ENCODE assay signal across 28 cellular contexts in the genomic region with DNA sequence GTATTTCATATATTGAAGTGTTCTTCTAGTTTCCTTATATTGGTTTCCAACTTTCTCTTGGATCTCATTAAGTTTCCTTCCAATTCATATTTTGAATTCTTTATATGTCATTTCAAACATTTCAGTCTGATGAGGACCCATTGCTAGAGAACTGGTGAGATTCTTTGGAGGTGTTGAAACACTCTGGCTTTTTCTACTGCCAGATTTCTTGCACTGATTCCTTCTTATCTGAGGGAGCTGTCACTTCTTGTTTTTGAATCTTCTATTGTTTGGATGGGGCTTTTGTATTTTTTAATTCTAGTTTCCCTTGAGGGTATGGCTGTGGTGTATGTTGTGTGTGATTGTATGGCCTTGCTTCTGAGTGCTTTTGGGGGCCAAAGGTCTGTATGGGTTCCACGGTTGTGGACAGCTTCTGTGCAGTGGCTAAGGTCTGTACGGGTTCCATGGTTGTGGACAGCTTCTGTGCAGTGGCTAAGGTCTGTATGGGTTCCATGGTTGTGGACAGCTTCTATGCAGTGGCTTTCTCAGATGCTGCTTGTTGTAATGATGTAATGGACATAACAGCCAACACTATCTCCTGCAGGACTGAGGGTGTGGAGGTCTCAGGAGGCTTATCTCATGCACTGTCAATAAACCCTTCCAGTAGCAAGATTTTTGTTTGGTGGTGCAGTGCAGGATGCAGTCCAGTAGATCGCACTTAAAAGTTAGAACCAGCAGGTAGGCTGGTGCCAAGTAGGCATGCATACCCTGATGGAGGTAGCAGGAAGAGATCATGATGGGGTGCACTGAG. TPM values are rescaled to one million over a fixed set of nuclear protein-coding genes. Genes with fewer than 3 reads are reported as not detected.
"Had no signal": no experiment of that assay in that cellular context is flagged by ENCODE, and none has a peak within 500 bp of the region (broad histone marks: within the 10 kb centered on the region; RNA-seq: fewer than 3 reads in every experiment).

No MANE protein-coding gene starts in this region.

- DNase-seq: activated CD4-positive, alpha-beta T cell treated with anti-CD3 and anti-CD28 coated beads for 48 hours; activated CD4-positive, alpha-beta T cell treated with anti-CD3 and anti-CD28 coated beads, Interleukin-2, amount 50 U/mL, for 1 hour; activated CD4-positive, alpha-beta T cell treated with anti-CD3 and anti-CD28 coated beads, Interleukin-2, amount 50 U/mL, for 48 hours; activated CD8-positive, alpha-beta memory T cell treated with anti-CD3 and anti-CD28 coated beads for 24 hours; activated CD8-positive, alpha-beta T cell treated with anti-CD3 and anti-CD28 coated beads for 36 hours; activated effector memory CD4-positive, alpha-beta T cell treated with Interleukin-2 at 50 U/mL for 16 hours; activated gamma-delta T cell treated with Interleukin-2 at 50 U/mL for 16 hours; activated naive CD4-positive, alpha-beta T cell treated with anti-CD3 and anti-CD28 coated beads, Interleukin-2, amount 50 U/mL, for 16 hours; activated naive CD4-positive, alpha-beta T cell treated with Interleukin-2 at 50 U/mL for 16 hours; activated T-cell treated with anti-CD3 and anti-CD28 coated beads, Interleukin-2, amount 50 U/mL, for 4 hours; amygdala; aorta; central memory CD4-positive, alpha-beta T cell; cerebellar nuclear complex; colonic mucosa; effector CD8-positive, alpha-beta T cell; esophagus squamous epithelium; foreskin fibroblast; head of caudate nucleus; T-helper 2 cell had no signal

- H3K4me3 ChIP-seq: body of pancreas, cardiac muscle cell, colonic mucosa, esophagus squamous epithelium had no signal

- ATAC-seq: activated CD8-positive, alpha-beta T cell treated with anti-CD3 and anti-CD28 coated beads for 36 hours; activated T-cell treated with anti-CD3 and anti-CD28 coated beads, Interleukin-2, amount 50 U/mL, for 4 hours; activated T-helper 17 cell treated with anti-CD3 and anti-CD28 coated beads, Interleukin-2, amount 50 U/mL, for 72 hours had no signal

RNA-seq across cellular contexts. Expression of a gene that starts 36.8 kb away (rescaled TPM):
- total RNA-seq: activated CD8-positive, alpha-beta T cell treated with anti-CD3 and anti-CD28 coated beads for 36 hours; activated T-cell treated with anti-CD3 and anti-CD28 coated beads, Interleukin-2, amount 50 U/mL, for 4 hours; activated T-helper 17 cell treated with anti-CD3 and anti-CD28 coated beads, Interleukin-2, amount 50 U/mL, for 72 hours; aorta; body of pancreas; cardiac muscle cell; colonic mucosa; dermis microvascular lymphatic vessel endothelial cell; endothelial cell of umbilical vein; fibroblast of lung; frontal cortex; T-helper 1 cell treated with Interleukin-12 subunit alpha and Interleukin-12 subunit beta and Interleukin-4 antibody, amounts not matched to agents 30 ng/mL and 1 ng/mL, for 36 hours had no signal
